29 cellular contexts compared by ENCODE assay signal in the genomic region with DNA sequence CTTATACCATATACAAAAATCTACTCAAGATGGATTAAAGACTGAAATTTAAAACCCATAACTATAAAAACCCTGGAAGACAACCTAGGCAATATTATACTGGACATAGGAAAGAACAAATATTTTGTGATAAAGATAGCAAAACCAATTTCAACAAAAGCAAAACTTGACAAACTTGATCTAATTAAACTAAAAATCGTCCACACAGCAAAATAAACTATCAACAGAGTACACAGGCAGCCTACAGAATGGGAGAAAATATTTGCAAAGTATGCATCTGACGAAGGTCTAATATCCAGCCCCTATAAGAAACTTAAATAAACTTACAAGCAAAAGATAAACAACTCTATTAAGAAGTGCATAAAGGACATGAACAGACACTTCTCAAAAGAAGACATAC.
"Had no signal": no experiment of that assay in that cellular context is flagged by ENCODE, and none has a peak within 500 bp of the region (broad histone marks: within the 10 kb centered on the region; RNA-seq: fewer than 3 reads in every experiment).

No MANE protein-coding gene starts in this region.

- ATAC-seq: stimulated activated effector memory CD8-positive, alpha-beta T cell treated with anti-CD3 and anti-CD28 coated beads, Interleukin-12 subunit alpha, Interleukin-12 subunit beta, amount 100 ng/mL, for 72 hours; stimulated activated memory B cell treated with anti-CD40 and anti-IgM and Interleukin-4, amounts not matched to agents 10 μg/mL and 1 μg/mL and 100 μg/mL, for 72 hours; stimulated activated naive B cell treated with anti-CD40 and anti-IgM and Interleukin-4, amounts not matched to agents 10 μg/mL and 1 μg/mL and 100 μg/mL, for 72 hours; stimulated activated naive CD8-positive, alpha-beta T cell treated with anti-CD3 and anti-CD28 coated beads, Interleukin-15, amount 100 ng/mL, for 72 hours; stimulated activated naive CD8-positive, alpha-beta T cell treated with anti-CD3 and anti-CD28 coated beads, Interleukin-15, Interleukin-2, amounts not matched to agents 100 U/mL and 50 U/mL, for 24 hours; upper lobe of right lung had no signal

- FAIRE-seq: urothelium cell line had no signal

- H3K36me3 Mint-ChIP-seq: stimulated activated effector memory CD8-positive, alpha-beta T cell treated with anti-CD3 and anti-CD28 coated beads, Interleukin-12 subunit alpha, Interleukin-12 subunit beta, amount 100 ng/mL, for 72 hours; stimulated activated memory B cell treated with anti-CD40 and anti-IgM and Interleukin-4, amounts not matched to agents 10 μg/mL and 1 μg/mL and 100 μg/mL, for 72 hours; stimulated activated naive B cell treated with anti-CD40 and anti-IgM and Interleukin-4, amounts not matched to agents 10 μg/mL and 1 μg/mL and 100 μg/mL, for 72 hours; type B pancreatic cell had no signal

- H3K27me3 ChIP-seq: stomach, suprapubic skin, testis, thyroid gland, tibial artery, tibial nerve, transverse colon, upper lobe of left lung, upper lobe of right lung, uterus, vagina had no signal

- H3K4me1 Mint-ChIP-seq: stimulated activated effector memory CD8-positive, alpha-beta T cell treated with anti-CD3 and anti-CD28 coated beads, Interleukin-12 subunit alpha, Interleukin-12 subunit beta, amount 100 ng/mL, for 72 hours; stimulated activated memory B cell treated with anti-CD40 and anti-IgM and Interleukin-4, amounts not matched to agents 10 μg/mL and 1 μg/mL and 100 μg/mL, for 72 hours; stimulated activated naive B cell treated with anti-CD40 and anti-IgM and Interleukin-4, amounts not matched to agents 10 μg/mL and 1 μg/mL and 100 μg/mL, for 72 hours; stimulated activated naive CD8-positive, alpha-beta T cell treated with anti-CD3 and anti-CD28 coated beads, Interleukin-15, amount 100 ng/mL, for 72 hours had no signal

- H3K27me3 Mint-ChIP-seq: stimulated activated memory B cell treated with anti-CD40 and anti-IgM and Interleukin-4, amounts not matched to agents 10 μg/mL and 1 μg/mL and 100 μg/mL, for 72 hours; stimulated activated naive B cell treated with anti-CD40 and anti-IgM and Interleukin-4, amounts not matched to agents 10 μg/mL and 1 μg/mL and 100 μg/mL, for 72 hours; stimulated activated naive CD8-positive, alpha-beta T cell treated with anti-CD3 and anti-CD28 coated beads, Interleukin-15, amount 100 ng/mL, for 72 hours; stimulated activated naive CD8-positive, alpha-beta T cell treated with anti-CD3 and anti-CD28 coated beads, Interleukin-15, Interleukin-2, amounts not matched to agents 100 ng/mL and 50 ng/mL, for 24 hours; type B pancreatic cell had no signal

- H3K4me3 ChIP-seq: stomach, suprapubic skin, testis, thoracic aorta, thyroid gland, tibial artery, tibial nerve, transverse colon, upper lobe of left lung, upper lobe of right lung, uterus, vagina had no signal

- DNase-seq: stimulated activated CD4-positive, alpha-beta T cell treated with anti-CD3 and anti-CD28 coated beads, Interleukin-2, amount 100 ng/mL, for 48 hours; stimulated activated CD4-positive, alpha-beta T cell treated with anti-CD3 and anti-CD28 coated beads, Interleukin-4, amount 100 ng/mL, for 1 hour; stimulated activated CD4-positive, alpha-beta T cell treated with anti-CD3 and anti-CD28 coated beads, Interleukin-4, amount 100 ng/mL, for 24 hours; stimulated activated CD4-positive, alpha-beta T cell treated with anti-CD3 and anti-CD28 coated beads, Interleukin-4, amount 100 ng/mL, for 4 hours; stimulated activated CD8-positive, alpha-beta memory T cell treated with anti-CD3 and anti-CD28 coated beads, Interleukin-4, amount 100 ng/mL, for 48 hours; stimulated activated naive B cell treated with anti-CD40 and anti-IgM and Interleukin-4, amounts not matched to agents 10 μg/mL and 1 μg/mL and 100 μg/mL, for 72 hours; stimulated activated naive CD4-positive, alpha-beta T cell; stimulated activated naive CD4-positive, alpha-beta T cell treated with Interleukin-2 at 50 U/mL for 16 hours; stimulated activated naive CD8-positive, alpha-beta T cell treated with anti-CD3 and anti-CD28 coated beads, Interleukin-15, amount 100 ng/mL, for 72 hours; stimulated activated naive CD8-positive, alpha-beta T cell treated with anti-CD3 and anti-CD28 coated beads, Interleukin-15, Interleukin-2, amounts not matched to agents 100 U/mL and 50 U/mL, for 24 hours; stomach; substantia nigra; testis; thyroid gland; tibial artery; transverse colon; trophoblast cell; upper lobe of left lung; upper lobe of right lung; uterus had no signal

- H3K4me1 ChIP-seq: stomach, suprapubic skin, testis, thyroid gland, tibial artery, transverse colon, upper lobe of left lung, upper lobe of right lung, uterus, vagina had no signal

- H3K9me3 ChIP-seq: stomach, suprapubic skin, testis, thoracic aorta, thyroid gland, tibial artery, tibial nerve, transverse colon, upper lobe of left lung, upper lobe of right lung, uterus, vagina had no signal

- H3K4me3 Mint-ChIP-seq: stimulated activated effector memory CD8-positive, alpha-beta T cell treated with anti-CD3 and anti-CD28 coated beads, Interleukin-12 subunit alpha, Interleukin-12 subunit beta, amount 100 ng/mL, for 72 hours; stimulated activated memory B cell treated with anti-CD40 and anti-IgM and Interleukin-4, amounts not matched to agents 10 μg/mL and 1 μg/mL and 100 μg/mL, for 72 hours; stimulated activated naive B cell treated with anti-CD40 and anti-IgM and Interleukin-4, amounts not matched to agents 10 μg/mL and 1 μg/mL and 100 μg/mL, for 72 hours; stimulated activated naive CD8-positive, alpha-beta T cell treated with anti-CD3 and anti-CD28 coated beads, Interleukin-15, amount 100 ng/mL, for 72 hours; stimulated activated naive CD8-positive, alpha-beta T cell treated with anti-CD3 and anti-CD28 coated beads, Interleukin-15, Interleukin-2, amounts not matched to agents 100 ng/mL and 50 ng/mL, for 24 hours; type B pancreatic cell had no signal

- H3K36me3 ChIP-seq: stomach, suprapubic skin, thoracic aorta, thyroid gland, tibial artery, tibial nerve, transverse colon, upper lobe of left lung, upper lobe of right lung, uterus, vagina had no signal

- H3K9me3 Mint-ChIP-seq: stimulated activated naive B cell treated with anti-CD40 and anti-IgM and Interleukin-4, amounts not matched to agents 10 μg/mL and 1 μg/mL and 100 μg/mL, for 72 hours; stimulated activated naive CD8-positive, alpha-beta T cell treated with anti-CD3 and anti-CD28 coated beads, Interleukin-15, amount 100 ng/mL, for 72 hours; stimulated activated naive CD8-positive, alpha-beta T cell treated with anti-CD3 and anti-CD28 coated beads, Interleukin-15, Interleukin-2, amounts not matched to agents 100 ng/mL and 50 ng/mL, for 24 hours; type B pancreatic cell had no signal

- H3K27ac Mint-ChIP-seq: stimulated activated effector memory CD8-positive, alpha-beta T cell treated with anti-CD3 and anti-CD28 coated beads, Interleukin-12 subunit alpha, Interleukin-12 subunit beta, amount 100 ng/mL, for 72 hours; stimulated activated memory B cell treated with anti-CD40 and anti-IgM and Interleukin-4, amounts not matched to agents 10 μg/mL and 1 μg/mL and 100 μg/mL, for 72 hours; stimulated activated naive B cell treated with anti-CD40 and anti-IgM and Interleukin-4, amounts not matched to agents 10 μg/mL and 1 μg/mL and 100 μg/mL, for 72 hours; stimulated activated naive CD8-positive, alpha-beta T cell treated with anti-CD3 and anti-CD28 coated beads, Interleukin-15, amount 100 ng/mL, for 72 hours; stimulated activated naive CD8-positive, alpha-beta T cell treated with anti-CD3 and anti-CD28 coated beads, Interleukin-15, Interleukin-2, amounts not matched to agents 100 ng/mL and 50 ng/mL, for 24 hours; type B pancreatic cell had no signal

- H3K27ac ChIP-seq: stomach, suprapubic skin, testis, thoracic aorta, thyroid gland, tibial artery, tibial nerve, transverse colon, upper lobe of left lung, upper lobe of right lung, uterus, vagina had no signal
